ENCODE assay signal across 8 cellular contexts in the genomic region with DNA sequence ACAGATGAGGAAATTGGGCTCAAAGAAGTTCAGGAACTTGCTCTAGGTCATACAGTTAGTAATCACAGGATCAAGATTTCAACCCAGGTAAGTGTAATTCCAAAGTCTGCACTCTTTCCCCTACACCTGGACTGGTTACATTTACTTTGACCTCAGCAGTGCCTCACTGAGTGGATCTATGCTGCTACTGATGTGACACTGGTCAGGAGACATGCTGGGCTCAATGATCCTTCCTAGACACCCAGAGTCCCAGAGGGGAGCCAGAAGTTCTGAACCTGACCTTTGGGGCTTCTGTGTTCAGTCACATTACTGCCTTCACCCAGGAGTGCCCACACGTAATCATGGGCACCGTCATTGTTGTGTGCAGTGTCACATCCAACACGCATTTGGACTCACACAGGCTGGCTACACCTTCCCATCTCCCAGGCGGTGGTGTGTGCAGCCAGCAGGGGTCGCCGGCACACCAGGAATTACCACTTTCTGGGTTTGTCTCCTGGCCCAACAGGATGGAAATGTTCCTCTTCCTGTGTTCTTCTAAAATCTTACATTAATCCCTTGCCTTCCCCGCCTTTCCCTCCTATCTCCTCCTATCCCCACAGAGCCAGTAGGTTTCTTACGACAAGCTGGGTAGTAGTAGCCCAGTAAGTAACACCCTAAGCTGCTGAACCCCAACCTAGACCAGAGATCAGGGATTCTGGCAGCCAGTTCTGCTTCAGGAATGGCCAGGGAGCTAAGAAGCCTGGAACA. TPM values are rescaled to one million over a fixed set of nuclear protein-coding genes. Genes with fewer than 3 reads are reported as not detected.
DNase-seq lines count a peak whose midpoint lies in the region; ATAC-seq and TF ChIP-seq lines count a peak whose summit lies in the region.

No MANE protein-coding gene starts in this region.

- H3K9me3 ChIP-seq in esophagus muscularis mucosa, result no peaks in the 10 kb centered on the region

- peaks cover 48 to 75% of the 10 kb centered on the region in 2 donors for H3K27me3 Mint-ChIP-seq in natural killer cell treated with Interleukin-12 subunit alpha and Interleukin-12 subunit beta and Interleukin-15 and Interleukin-18, amount 100 ng/mL, for 72 hours

- no peak overlapping the region for H3K4me3 ChIP-seq in esophagus muscularis mucosa

- no peak overlapping the region for H3K27ac ChIP-seq in esophagus muscularis mucosa (replicated peaks in 1 of 4)

- no peak overlapping the region for H3K4me3 Mint-ChIP-seq in natural killer cell treated with Interleukin-12 subunit alpha and Interleukin-12 subunit beta and Interleukin-15 and Interleukin-18, amount 100 ng/mL, for 72 hours

- no peaks in the 10 kb centered on the region for H3K36me3 ChIP-seq in esophagus muscularis mucosa

- no peaks in the 10 kb centered on the region for H3K36me3 Mint-ChIP-seq in natural killer cell treated with Interleukin-12 subunit alpha and Interleukin-12 subunit beta and Interleukin-15 and Interleukin-18, amount 100 ng/mL, for 72 hours

- TF ChIP-seq CTCF in esophagus muscularis mucosa (IDR thresholded peaks at IDR 0.05), result peak; percentile 89 to 91 (median 89)

- peak; percentile 22 for DNase-seq in GDM1 (lab: John Stamatoyannopoulos, UW)
- DNase-seq in HS-27A (ENCODE audit: low read depth), result peak; percentile 27
- DNase-seq in OCI-M1 (lab: John Stamatoyannopoulos, UW), result peak; percentile 77
- DNase-seq in activated T-cell treated with anti-CD3 and anti-CD28 coated beads for 48 hours (ENCODE audit: low read depth), result peak; percentile 69
- DNase-seq in esophagus muscularis mucosa (ENCODE audit: extremely low spot score), result peak; percentile 95
- DNase-seq in natural killer cell treated with Interleukin-12 subunit alpha and Interleukin-12 subunit beta and Interleukin-15 and Interleukin-18, amount 100 ng/mL, for 72 hours (ENCODE audit: low spot score), result peak; percentile 77
- DNase-seq in stimulated activated naive CD4-positive, alpha-beta T cell (lab: John Stamatoyannopoulos, UW), result peak; percentile 54 to 77 (median 70)

- H3K4me1 ChIP-seq in esophagus muscularis mucosa, result peaks cover 2 to 7% (median 4%) of the 10 kb centered on the region in 4 donors

- no peak overlapping the region for H3K27ac Mint-ChIP-seq in natural killer cell treated with Interleukin-12 subunit alpha and Interleukin-12 subunit beta and Interleukin-15 and Interleukin-18, amount 100 ng/mL, for 72 hours

- no peak for TF ChIP-seq POLR2A in esophagus muscularis mucosa (IDR thresholded peaks at IDR 0.05; ENCODE audit: low read depth)

- peaks cover 4 to 8% of the 10 kb centered on the region in 2 donors for H3K4me1 Mint-ChIP-seq in natural killer cell treated with Interleukin-12 subunit alpha and Interleukin-12 subunit beta and Interleukin-15 and Interleukin-18, amount 100 ng/mL, for 72 hours (ENCODE audit: low read depth in 2 of 2)

- 9% methylated on average over 6 of the region's 8 CpGs for WGBS in esophagus muscularis mucosa

- peaks cover under 1 to 96% (median 34%) of the 10 kb centered on the region in 4 donors for H3K27me3 ChIP-seq in esophagus muscularis mucosa

- TF ChIP-seq EP300 in esophagus muscularis mucosa (IDR thresholded peaks at IDR 0.05), result no peak

- H3K9me3 Mint-ChIP-seq in natural killer cell treated with Interleukin-12 subunit alpha and Interleukin-12 subunit beta and Interleukin-15 and Interleukin-18, amount 100 ng/mL, for 72 hours, result no peaks in the 10 kb centered on the region

- intact Hi-C loops in esophagus muscularis mucosa (cut with DNase I), result loop anchor here (2.0 kb wide), 1 partner anchor 41 kb away; no protein-coding TSS in a partner anchor

- ATAC-seq in natural killer cell treated with Interleukin-12 subunit alpha and Interleukin-12 subunit beta and Interleukin-15 and Interleukin-18, amount 100 ng/mL, for 72 hours, result peak; percentile 81 to 88
- ATAC-seq in GM19395 (IDR thresholded peaks at IDR 0.05; ENCODE audit: unreplicated experiment), result no peak

RNA-seq across cellular contexts. Expression of a gene that starts 25.6 kb away (rescaled TPM):
- total RNA-seq in esophagus muscularis mucosa, result 100 to 1,000 TPM; 252 to 487 (median 347) TPM
- total RNA-seq in natural killer cell treated with Interleukin-12 subunit alpha and Interleukin-12 subunit beta and Interleukin-15 and Interleukin-18, amount 100 ng/mL, for 72 hours, result 10 to 100 TPM; 39.0 to 79.8 TPM

RNA-seq across cellular contexts. Expression of a gene that starts 25.8 kb away (rescaled TPM):
- 100 to 1,000 TPM; 204 to 266 (median 235) TPM for total RNA-seq in esophagus muscularis mucosa
- total RNA-seq in natural killer cell treated with Interleukin-12 subunit alpha and Interleukin-12 subunit beta and Interleukin-15 and Interleukin-18, amount 100 ng/mL, for 72 hours, result 100 to 1,000 TPM; 221 to 334 TPM

RNA-seq across cellular contexts. Expression of a gene that starts 50.1 kb away (rescaled TPM):
- not detected for total RNA-seq in esophagus muscularis mucosa
- total RNA-seq in natural killer cell treated with Interleukin-12 subunit alpha and Interleukin-12 subunit beta and Interleukin-15 and Interleukin-18, amount 100 ng/mL, for 72 hours, result not detected

Comparison
In these comparisons a context has a peak if more than half of its experiments do, and no peak if none do; other contexts are left out.
1. DNase-seq: peak in every context shown above with its lines; median percentile 95 in esophagus muscularis mucosa; 77 in OCI-M1; 77 in natural killer cell treated with Interleukin-12 subunit alpha and Interleukin-12 subunit beta and Interleukin-15 and Interleukin-18, amount 100 ng/mL, for 72 hours; 70 in stimulated activated naive CD4-positive, alpha-beta T cell; 69 in activated T-cell treated with anti-CD3 and anti-CD28 coated beads for 48 hours; 27 in HS-27A; 22 in GDM1.